In genomic region chr2:118032169-118033013, GRCh38 we compare ENCODE assay signal across 8 cellular contexts. TPM values are rescaled to one million over a fixed set of nuclear protein-coding genes. Genes with fewer than 3 reads are reported as not detected.
DNase-seq lines count a peak whose midpoint lies in the region; ATAC-seq and TF ChIP-seq lines count a peak whose summit lies in the region.

No MANE protein-coding gene starts in this region.

- peak; percentile 61 for DNase-seq in COLO829 (ENCODE audit: low spot score)
- DNase-seq in NCI-H69 (lab: John Stamatoyannopoulos, UW), result peak; percentile 34
- DNase-seq in activated T-helper 2 cell treated with anti-CD3 and anti-CD28 coated beads, Interferon-gamma antibody, Interleukin-2, Interleukin-4, amounts not matched to agents 10 μg/mL and 5 μg/mL and 100 μg/mL, durations not matched to agents 14 hours and 24 hours and 36 hours (ENCODE audit: low spot score), result peak; percentile 14
- DNase-seq in glomerular visceral epithelial cell (ENCODE audit: extremely low spot score), result peak; percentile 38
- DNase-seq in gastrocnemius medialis, result no peak
- DNase-seq in UCSD-AML1 (lab: John Stamatoyannopoulos, UW; ENCODE audit: unreplicated experiment), result no peak

- no peaks in the 10 kb centered on the region for H3K4me1 Mint-ChIP-seq in activated T-helper 2 cell treated with anti-CD3 and anti-CD28 coated beads, Interferon-gamma antibody, Interleukin-2, Interleukin-4, amounts not matched to agents 10 μg/mL and 5 μg/mL and 100 μg/mL, durations not matched to agents 14 hours and 24 hours and 36 hours (ENCODE audit: low read depth)

- in situ Hi-C loops in gastrocnemius medialis (cut with MboI; ENCODE audit: low sequenced_read_pairs in 4 of 4), result loop anchor here (10.0 to 25.0 kb wide), 3 partner anchors 730 to 832 kb away; no protein-coding TSS in a partner anchor

- H3K36me3 ChIP-seq in gastrocnemius medialis, result no peaks in the 10 kb centered on the region

- no peak overlapping the region for H3K4me3 Mint-ChIP-seq in activated T-helper 2 cell treated with anti-CD3 and anti-CD28 coated beads, Interferon-gamma antibody, Interleukin-2, Interleukin-4, amounts not matched to agents 10 μg/mL and 5 μg/mL and 100 μg/mL, durations not matched to agents 14 hours and 24 hours and 36 hours (ENCODE audit: low read depth)

- no peak overlapping the region for H3K27ac Mint-ChIP-seq in activated T-helper 2 cell treated with anti-CD3 and anti-CD28 coated beads, Interferon-gamma antibody, Interleukin-2, Interleukin-4, amounts not matched to agents 10 μg/mL and 5 μg/mL and 100 μg/mL, durations not matched to agents 14 hours and 24 hours and 36 hours

- peaks cover 0 to 4% (median 0%) of the 10 kb centered on the region in 3 donors for H3K27me3 ChIP-seq in gastrocnemius medialis

- H3K9me3 ChIP-seq in gastrocnemius medialis, result no peaks in the 10 kb centered on the region

- TF ChIP-seq POLR2A in gastrocnemius medialis (IDR thresholded peaks at IDR 0.05), result no peak

- peaks cover 11% of the 10 kb centered on the region for H3K9me3 Mint-ChIP-seq in activated T-helper 2 cell treated with anti-CD3 and anti-CD28 coated beads, Interferon-gamma antibody, Interleukin-2, Interleukin-4, amounts not matched to agents 10 μg/mL and 5 μg/mL and 100 μg/mL, durations not matched to agents 14 hours and 24 hours and 36 hours

- no peaks in the 10 kb centered on the region for H3K36me3 Mint-ChIP-seq in activated T-helper 2 cell treated with anti-CD3 and anti-CD28 coated beads, Interferon-gamma antibody, Interleukin-2, Interleukin-4, amounts not matched to agents 10 μg/mL and 5 μg/mL and 100 μg/mL, durations not matched to agents 14 hours and 24 hours and 36 hours (ENCODE audit: low read depth)

- H3K4me1 ChIP-seq in gastrocnemius medialis, result no peaks in the 10 kb centered on the region

- H3K27ac ChIP-seq in gastrocnemius medialis, result no peak overlapping the region

- TF ChIP-seq CTCF in gastrocnemius medialis (IDR thresholded peaks at IDR 0.05 in 4 of 5, conservative IDR thresholded peaks at IDR 0.05 in 1 of 5), result peak; percentile 33 to 71 (median 57)

- intact Hi-C loops in activated T-helper 2 cell treated with anti-CD3 and anti-CD28 coated beads, Interferon-gamma antibody, Interleukin-2, Interleukin-4, amounts not matched to agents 10 μg/mL and 5 μg/mL and 100 μg/mL, durations not matched to agents 14 hours and 24 hours and 36 hours (cut with micrococcal nuclease), result loop anchor here (5.0 kb wide), 1 partner anchor 825 kb away; no protein-coding TSS in a partner anchor
- intact Hi-C loops in gastrocnemius medialis (cut with DNase I; ENCODE audit: low total_unique reads), result loop anchor here (5.0 kb wide), 1 partner anchor 835 kb away; no protein-coding TSS in a partner anchor

- ATAC-seq in GM18868 (IDR thresholded peaks at IDR 0.05; ENCODE audit: unreplicated experiment) (peak; percentile 93), HG03064 (IDR thresholded peaks at IDR 0.05; ENCODE audit: low read depth, unreplicated experiment) (peak; percentile 87), gastrocnemius medialis (peak; percentile 39 to 69)

- peaks cover 31% of the 10 kb centered on the region for H3K27me3 Mint-ChIP-seq in activated T-helper 2 cell treated with anti-CD3 and anti-CD28 coated beads, Interferon-gamma antibody, Interleukin-2, Interleukin-4, amounts not matched to agents 10 μg/mL and 5 μg/mL and 100 μg/mL, durations not matched to agents 14 hours and 24 hours and 36 hours (ENCODE audit: low read depth)

- H3K4me3 ChIP-seq in gastrocnemius medialis, result no peak overlapping the region

RNA-seq across cellular contexts. Expression of gene CCDC93, which starts 18.5 kb away (rescaled TPM):
- 33.8 and 37.0 TPM in 2 replicates for total RNA-seq in activated T-helper 2 cell treated with anti-CD3 and anti-CD28 coated beads, Interferon-gamma antibody, Interleukin-2, Interleukin-4, amounts not matched to agents 10 μg/mL and 5 μg/mL and 100 μg/mL, durations not matched to agents 14 hours and 24 hours and 36 hours
- total RNA-seq in gastrocnemius medialis, result 10 to 100 TPM in 3 of 4 donors, 1 to 10 TPM in 1; 9.6 to 13.6 (median 12.8) TPM

RNA-seq across cellular contexts. Expression of gene INSIG2, which starts 55.9 kb away (rescaled TPM):
- total RNA-seq in activated T-helper 2 cell treated with anti-CD3 and anti-CD28 coated beads, Interferon-gamma antibody, Interleukin-2, Interleukin-4, amounts not matched to agents 10 μg/mL and 5 μg/mL and 100 μg/mL, durations not matched to agents 14 hours and 24 hours and 36 hours, result 48.4 and 51.6 TPM in 2 replicates
- total RNA-seq in gastrocnemius medialis, result 1 to 10 TPM; 4.4 to 5.6 (median 5.4) TPM

Comparison
In these comparisons a context has a peak if more than half of its experiments do, and no peak if none do; other contexts are left out.
1. DNase-seq: peak in COLO829 (single experiment), NCI-H69 (single experiment), activated T-helper 2 cell treated with anti-CD3 and anti-CD28 coated beads, Interferon-gamma antibody, Interleukin-2, Interleukin-4, amounts not matched to agents 10 μg/mL and 5 μg/mL and 100 μg/mL, durations not matched to agents 14 hours and 24 hours and 36 hours (single experiment) and glomerular visceral epithelial cell (single experiment); none in gastrocnemius medialis (0 of 2) and UCSD-AML1 (single experiment).
2. Peak in every context shown above with its lines, with median percentiles within 50 percentile points of each other: ATAC-seq.